8 cellular contexts compared by ENCODE assay signal in the genomic region with DNA sequence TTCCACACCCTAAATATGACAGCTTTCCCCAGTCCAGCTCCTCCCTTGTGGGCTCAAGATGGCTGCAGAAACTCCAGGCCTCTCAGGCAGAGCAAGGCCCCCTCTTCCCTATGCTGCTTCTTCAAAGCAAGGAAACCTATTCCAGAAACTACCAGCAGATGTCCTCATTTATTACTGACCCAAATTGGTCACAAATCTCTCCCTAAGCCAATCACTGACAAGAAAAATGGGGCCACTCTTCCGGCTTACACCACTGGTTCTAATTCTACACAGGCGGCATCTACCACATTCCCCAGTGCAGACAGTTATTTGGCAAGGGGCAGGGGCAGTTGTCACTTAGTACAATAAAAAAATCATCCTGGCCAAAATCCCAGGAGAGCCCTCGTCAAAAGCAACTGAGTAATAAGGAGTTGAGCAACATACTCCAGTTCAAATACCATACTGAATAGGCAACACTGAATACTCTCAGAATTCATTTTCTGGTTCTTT.
A peak's percentile ranks its signal among the peaks of the same experiment; 100 is the strongest.
DNase-seq lines count a peak whose midpoint lies in the region; ATAC-seq, FAIRE-seq and TF ChIP-seq lines count a peak whose summit lies in the region.

No MANE protein-coding gene starts in this region.

- ATAC-seq in GM18511 (IDR thresholded peaks at IDR 0.05; ENCODE audit: unreplicated experiment) (peak; percentile 63), HG03159 (IDR thresholded peaks at IDR 0.05; ENCODE audit: unreplicated experiment) (peak; percentile 58)

- peak; percentile 78 for DNase-seq in RKO (ENCODE audit: low spot score)
- DNase-seq in dorsolateral prefrontal cortex: peak in 5 of 10 donors; percentile 38 to 63 (median 45)
- DNase-seq in medulla oblongata (ENCODE audit: extremely low spot score): peak; percentile 93
- DNase-seq in urothelium cell line (ENCODE audit: low spot score): peak; percentile 58
- no peak for DNase-seq in activated CD4-positive, CD25-positive, alpha-beta regulatory T cell treated with anti-CD3 and anti-CD28 coated beads, Interleukin-2, amount 50 U/mL, for 72 hours

- TF ChIP-seq CTCF in dorsolateral prefrontal cortex (IDR thresholded peaks at IDR 0.05 in 54 of 56, conservative IDR thresholded peaks at IDR 0.05 in 2 of 56; ENCODE audit: low read depth in 1 of 56, partially characterized antibody in 56 of 56): peak; percentile 49 to 88 (median 79)

- H3K4me1 ChIP-seq in BLaER1 treated with 17β-estradiol and CSF1 and Interleukin-3, amounts not matched to agents 10 nM and 100 nM: peaks cover 73 to 99% (median 98%) of the 10 kb centered on the region in 10 experiments

- peak overlapping the region; percentile 65 to 99 (median 94) for H3K4me2 ChIP-seq in BLaER1 treated with 17β-estradiol and CSF1 and Interleukin-3, amounts not matched to agents 10 nM and 100 nM

- peaks cover 0 to 9% (median 0%) of the 10 kb centered on the region in 11 experiments; a peak in 3 of 22 replicates for H3K9me3 ChIP-seq in BLaER1 treated with 17β-estradiol and CSF1 and Interleukin-3, amounts not matched to agents 10 nM and 100 nM (replicated peaks in 1 of 11)

- peak overlapping the region in 5 of 10 experiments; percentile 49 to 56 (median 50); a peak in 3 of 20 replicates for H3K4me3 ChIP-seq in BLaER1 treated with 17β-estradiol and CSF1 and Interleukin-3, amounts not matched to agents 10 nM and 100 nM
- peak overlapping the region in 4 of 59 donors; percentile 9 to 22 (median 14) for H3K4me3 ChIP-seq in dorsolateral prefrontal cortex

- H3K27ac ChIP-seq in BLaER1 treated with 17β-estradiol and CSF1 and Interleukin-3, amounts not matched to agents 10 nM and 100 nM: peak overlapping the region in 10 of 11 experiments; percentile 1 to 98 (median 94); a peak in 19 of 22 replicates
- H3K27ac ChIP-seq in dorsolateral prefrontal cortex: peak overlapping the region in 24 of 59 donors; percentile 5 to 65 (median 28)

- H4K20me1 ChIP-seq in BLaER1 treated with 17β-estradiol and CSF1 and Interleukin-3, amounts not matched to agents 10 nM and 100 nM: no peaks in the 10 kb centered on the region

- H3K36me3 ChIP-seq in BLaER1 treated with 17β-estradiol and CSF1 and Interleukin-3, amounts not matched to agents 10 nM and 100 nM: peaks cover 0 to 38% (median 24%) of the 10 kb centered on the region in 11 experiments; a peak in 12 of 22 replicates

- FAIRE-seq in urothelium cell line (lab: Jason Lieb, UNC): no peak

- no peaks in the 10 kb centered on the region for H3K27me3 ChIP-seq in BLaER1 treated with 17β-estradiol and CSF1 and Interleukin-3, amounts not matched to agents 10 nM and 100 nM
- H3K27me3 ChIP-seq in dorsolateral prefrontal cortex: no peaks in the 10 kb centered on the region

- peak overlapping the region in 9 of 11 experiments; percentile 43 to 86 (median 76); a peak in 17 of 22 replicates for H3K9ac ChIP-seq in BLaER1 treated with 17β-estradiol and CSF1 and Interleukin-3, amounts not matched to agents 10 nM and 100 nM

- intact Hi-C loops in dorsolateral prefrontal cortex (cut with DNase I): loop anchor here (1.0 to 10.0 kb wide), 5 partner anchors 82 to 416 kb away; no protein-coding TSS in a partner anchor
